Comparison of ENCODE assay signal across 8 cellular contexts in genomic region chr9:126471084-126471611, GRCh38.
DNase-seq lines count a peak whose midpoint lies in the region; ATAC-seq and TF ChIP-seq lines count a peak whose summit lies in the region.

No MANE protein-coding gene starts in this region.

- CTCF ChIA-PET in activated CD8-positive, alpha-beta T cell treated with anti-CD3 and anti-CD28 coated beads for 36 hours (lab: Charles Lee) = interaction anchor here (0.5 to 5.0 kb wide), 6 partner anchors 20 to 235 kb away, joined by 3 to 45 read pairs (median 4); no protein-coding TSS in a partner anchor

- H3K27me3 Mint-ChIP-seq in activated CD8-positive, alpha-beta T cell treated with anti-CD3 and anti-CD28 coated beads for 36 hours = peaks cover 3% of the 10 kb centered on the region

- H3K9me3 Mint-ChIP-seq in activated CD8-positive, alpha-beta T cell treated with anti-CD3 and anti-CD28 coated beads for 36 hours = no peaks in the 10 kb centered on the region

- no peaks in the 10 kb centered on the region for H3K4me1 ChIP-seq in rectal smooth muscle tissue (ENCODE audit: control insufficient read depth, insufficient read depth, low read length)
- H3K4me1 ChIP-seq in aorta (ENCODE audit: control insufficient read depth in 1 of 2, insufficient read depth in 2 of 2, low read length in 2 of 2) = no peaks in the 10 kb centered on the region

- H3K27ac ChIP-seq in KOPT-K1 (ENCODE audit: low read depth, low read length, poor library complexity, severe bottlenecking) (peak overlapping the region; percentile 88), rectal smooth muscle tissue (ENCODE audit: low read depth, low read length) (no peak overlapping the region), aorta (ENCODE audit: low read depth in 1 of 2, low read length in 2 of 2) (no peak overlapping the region)

- peaks cover 2% of the 10 kb centered on the region for H3K36me3 Mint-ChIP-seq in activated CD8-positive, alpha-beta T cell treated with anti-CD3 and anti-CD28 coated beads for 36 hours (ENCODE audit: low read depth)

- peak overlapping the region; percentile 46 for H3K4me3 Mint-ChIP-seq in activated CD8-positive, alpha-beta T cell treated with anti-CD3 and anti-CD28 coated beads for 36 hours

- POLR2A ChIA-PET in activated CD8-positive, alpha-beta T cell treated with anti-CD3 and anti-CD28 coated beads for 36 hours (lab: Charles Lee) = interaction anchor here (0.9 to 1.2 kb wide), 4 partner anchors 20 to 764 kb away, joined by 3 read pairs; partner anchors contain the start of gene MAPKAP1

- H3K9me3 ChIP-seq in KOPT-K1 (ENCODE audit: insufficient read depth, low read length, poor library complexity, severe bottlenecking) (no peaks in the 10 kb centered on the region), aorta (ENCODE audit: control insufficient read depth, low read length) (no peaks in the 10 kb centered on the region)

- ATAC-seq in GM18909 (IDR thresholded peaks at IDR 0.05; ENCODE audit: poor library complexity, unreplicated experiment) = peak; percentile 74
- peak; percentile 80 for ATAC-seq in activated CD8-positive, alpha-beta T cell treated with anti-CD3 and anti-CD28 coated beads for 36 hours
- ATAC-seq in esophagus mucosa = peak; percentile 35
- ATAC-seq in aorta (ENCODE audit: low FRiP score) = peak; percentile 40
- ATAC-seq in SK-N-SH treated with all-trans-retinoic acid at 6 μM for 48 hours = no peak

- no peak for TF ChIP-seq CTCF in activated CD8-positive, alpha-beta T cell treated with anti-CD3 and anti-CD28 coated beads for 36 hours (IDR thresholded peaks at IDR 0.05)

- no peak overlapping the region for H3K9ac ChIP-seq in rectal smooth muscle tissue (ENCODE audit: low read length)

- no peaks in the 10 kb centered on the region for H3K27me3 ChIP-seq in rectal smooth muscle tissue (ENCODE audit: control insufficient read depth, insufficient read depth, low read length)
- no peaks in the 10 kb centered on the region for H3K27me3 ChIP-seq in aorta (ENCODE audit: control insufficient read depth in 1 of 2, insufficient read depth in 2 of 2, low read length in 1 of 2)

- H3K36me3 ChIP-seq in KOPT-K1 (ENCODE audit: insufficient read depth, low read length) = no peaks in the 10 kb centered on the region
- H3K36me3 ChIP-seq in rectal smooth muscle tissue (ENCODE audit: control insufficient read depth, insufficient read depth, low read length) = no peaks in the 10 kb centered on the region
- H3K36me3 ChIP-seq in aorta (ENCODE audit: control insufficient read depth in 1 of 2, insufficient read depth in 2 of 2, low read length in 1 of 2) = no peaks in the 10 kb centered on the region

- H3K27ac Mint-ChIP-seq in activated CD8-positive, alpha-beta T cell treated with anti-CD3 and anti-CD28 coated beads for 36 hours = peak overlapping the region; percentile 79

- intact Hi-C loops in activated CD8-positive, alpha-beta T cell treated with anti-CD3 and anti-CD28 coated beads for 36 hours (cut with micrococcal nuclease) = loop anchor here (2.0 kb wide), 2 partner anchors 60 to 74 kb away; no protein-coding TSS in a partner anchor
- intact Hi-C loops in aorta (cut with DNase I) = no loop called here

- peaks cover 64% of the 10 kb centered on the region for H3K4me1 Mint-ChIP-seq in activated CD8-positive, alpha-beta T cell treated with anti-CD3 and anti-CD28 coated beads for 36 hours (ENCODE audit: low read depth)

- WGBS in aorta, 2 donors = 88 to 92% methylated on average over 16 of the region's 16 CpGs

- DNase-seq in activated CD8-positive, alpha-beta T cell treated with anti-CD3 and anti-CD28 coated beads for 36 hours = peak; percentile 94
- DNase-seq in aorta (peak; percentile 82 to 88), LoVo (ENCODE audit: low spot score) (no peak)

- H3K4me3 ChIP-seq in rectal smooth muscle tissue (ENCODE audit: low read length) (peak overlapping the region; percentile 2), aorta (ENCODE audit: low read length in 2 of 2) (no peak overlapping the region)

TF ChIP-seq in SK-N-SH treated with all-trans-retinoic acid at 6 μM for 48 hours, 23 proteins besides CTCF, POLR2A, EP300 and RAD21 (continues in another document):
- no peak for TF ChIP-seq CSRNP3 (CRISPR knock-in tag; IDR thresholded peaks at IDR 0.05)
- TF ChIP-seq ZC3H10 (CRISPR knock-in tag; IDR thresholded peaks at IDR 0.05) = no peak
- no peak for TF ChIP-seq ZNF565 (CRISPR knock-in tag; conservative IDR thresholded peaks at IDR 0.05; ENCODE audit: low read depth)
- TF ChIP-seq POU6F1 (CRISPR knock-in tag; IDR thresholded peaks at IDR 0.05; ENCODE audit: borderline replicate concordance, low read depth) = no peak
- TF ChIP-seq CSDC2 (CRISPR knock-in tag; IDR thresholded peaks at IDR 0.05) = no peak
- TF ChIP-seq ISL1 (CRISPR knock-in tag; IDR thresholded peaks at IDR 0.05) = no peak
- TF ChIP-seq ZNF8 (CRISPR knock-in tag; IDR thresholded peaks at IDR 0.05) = no peak
- TF ChIP-seq ARNTL (CRISPR knock-in tag; IDR thresholded peaks at IDR 0.05; ENCODE audit: borderline replicate concordance, low read depth) = no peak
- TF ChIP-seq SNAI2 (CRISPR knock-in tag; IDR thresholded peaks at IDR 0.05) = no peak
- TF ChIP-seq TCF4 (CRISPR knock-in tag; IDR thresholded peaks at IDR 0.05; ENCODE audit: borderline replicate concordance) = no peak
- no peak for TF ChIP-seq TSHZ2 (CRISPR knock-in tag; IDR thresholded peaks at IDR 0.05)
- no peak for TF ChIP-seq GLIS3 (CRISPR knock-in tag; IDR thresholded peaks at IDR 0.05)
- TF ChIP-seq BACH2 (CRISPR knock-in tag; IDR thresholded peaks at IDR 0.05; ENCODE audit: borderline replicate concordance) = no peak
- no peak for TF ChIP-seq PATZ1 (CRISPR knock-in tag; IDR thresholded peaks at IDR 0.05; ENCODE audit: borderline replicate concordance)
- no peak for TF ChIP-seq ESRRG (CRISPR knock-in tag; IDR thresholded peaks at IDR 0.05)
